In genomic region chr4:80229590-80229989, GRCh38 we compare ENCODE assay signal across 14 cellular contexts. TPM values are rescaled to one million over a fixed set of nuclear protein-coding genes. Genes with fewer than 3 reads are reported as not detected.
DNase-seq lines count a peak whose midpoint lies in the region; ATAC-seq and TF ChIP-seq lines count a peak whose summit lies in the region.
"Had no signal": no experiment of that assay in that cellular context is flagged by ENCODE, and none has a peak within 500 bp of the region (broad histone marks: within the 10 kb centered on the region; RNA-seq: fewer than 3 reads in every experiment).

No MANE protein-coding gene starts in this region.

- TF ChIP-seq POLR2A in GM18505 (IDR thresholded peaks at IDR 0.05; ENCODE audit: borderline replicate concordance, extremely low read depth, insufficient read depth, insufficient read length) = no peak
- no peak for TF ChIP-seq POLR2A in lower leg skin (IDR thresholded peaks at IDR 0.05)

- peak; percentile 71 for ATAC-seq in GM18505 (IDR thresholded peaks at IDR 0.05; ENCODE audit: unreplicated experiment)
- peak; percentile 53 for ATAC-seq in GM19468 (IDR thresholded peaks at IDR 0.05; ENCODE audit: extremely low read depth, unreplicated experiment)
- peak; percentile 78 for ATAC-seq in HG02852 (IDR thresholded peaks at IDR 0.05; ENCODE audit: unreplicated experiment)
- ATAC-seq in HG03521 (IDR thresholded peaks at IDR 0.05; ENCODE audit: unreplicated experiment) = peak; percentile 61
- ATAC-seq in GM19328 (IDR thresholded peaks at IDR 0.05; ENCODE audit: unreplicated experiment) = no peak
- ATAC-seq: esophagus mucosa had no signal

- H3K4me3 ChIP-seq in lower leg skin (ENCODE audit: low read depth, poor library complexity, severe bottlenecking) = no peak overlapping the region

- intact Hi-C loops in lower leg skin (cut with DNase I; ENCODE audit: low total_unique reads) = no loop called here

- no peak for TF ChIP-seq CTCF in lower leg skin (IDR thresholded peaks at IDR 0.05)

- DNase-seq in 8988T = no peak
- no peak for DNase-seq in lower leg skin (ENCODE audit: low spot score in 2 of 2)
- no peak for DNase-seq in UCSD-AML1 (lab: John Stamatoyannopoulos, UW; ENCODE audit: unreplicated experiment)
- DNase-seq: activated CD4-positive, alpha-beta T cell treated with anti-CD3 and anti-CD28 coated beads, Interleukin-2, amount 10 ng/mL, durations not matched to agents 7 days and 5 days; activated naive CD4-positive, alpha-beta T cell treated with anti-CD3 and anti-CD28 coated beads, Interleukin-2, amount 50 U/mL, for 16 hours; DMS153; NK-92 treated with Interleukin-12 subunit alpha and Interleukin-12 subunit beta, amount 100 ng/mL, for 24 hours; SW 1271 had no signal

- 88 to 91% methylated on average over 2 of the region's 2 CpGs for WGBS in lower leg skin, 2 donors

RNA-seq across cellular contexts. Expression of gene PRDM8, which starts 32.3 kb away (rescaled TPM):
- total RNA-seq in lower leg skin = 1 to 10 TPM; 1.4 to 4.6 (median 3.9) TPM

RNA-seq across cellular contexts. Expression of gene FGF5, which starts 36.9 kb away (rescaled TPM):
- total RNA-seq in lower leg skin = under 1 TPM in 1 of 4 donors, not detected in 3; 0.03 TPM
- total RNA-seq: activated CD4-positive, alpha-beta T cell treated with anti-CD3 and anti-CD28 coated beads, Interleukin-2, amount 10 ng/mL, durations not matched to agents 7 days and 5 days; esophagus mucosa had no signal
